ENCODE assay signal across 1 cellular context in genomic region chr15:58934974-58935373, GRCh38.
TF ChIP-seq lines count a peak whose summit lies in the region.

No MANE protein-coding gene starts in this region.

TF ChIP-seq in HepG2, 621 proteins besides CTCF, POLR2A, EP300 and RAD21:
- TF ChIP-seq ZNF121 (CRISPR knock-in tag; IDR thresholded peaks at IDR 0.05): peak; percentile 33; the same call in 1 of the 2 replicates
